8 cellular contexts compared by ENCODE assay signal in the genomic region with DNA sequence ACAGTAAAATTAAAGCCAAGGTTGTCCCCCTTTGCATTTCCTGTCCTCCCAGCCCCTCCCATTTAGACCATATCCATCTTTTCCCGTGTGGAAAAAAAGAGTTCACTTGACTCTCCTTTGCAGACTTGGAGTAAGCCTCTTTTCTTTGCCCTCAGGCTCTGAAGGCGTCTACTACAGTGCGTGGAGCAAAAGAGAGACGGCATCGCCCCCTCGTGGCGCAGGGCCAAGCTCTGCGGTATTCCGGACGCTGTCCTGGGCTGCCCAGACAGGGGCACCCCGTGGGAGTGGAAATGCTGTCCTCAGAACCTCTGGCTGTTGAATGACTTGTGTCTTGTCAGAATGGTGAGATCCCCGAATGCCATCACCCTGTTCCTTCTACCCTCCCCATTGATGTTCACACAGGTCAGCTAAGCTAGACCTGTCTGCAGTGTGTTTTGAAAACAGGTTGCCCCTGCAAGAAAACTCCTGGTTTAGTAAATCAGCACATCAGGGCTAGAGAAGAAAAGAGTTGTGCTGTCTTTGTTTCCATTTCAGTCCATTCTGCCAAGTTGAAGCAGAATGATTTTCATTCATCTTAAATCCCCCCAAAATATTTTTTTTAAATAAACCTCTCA. TPM values are rescaled to one million over a fixed set of nuclear protein-coding genes. Genes with fewer than 3 reads are reported as not detected.
DNase-seq lines count a peak whose midpoint lies in the region; ATAC-seq and TF ChIP-seq lines count a peak whose summit lies in the region.

No MANE protein-coding gene starts in this region.

- TF ChIP-seq CTCF in coronary artery (IDR thresholded peaks at IDR 0.05) (peak; percentile 38), lower lobe of right lung (IDR thresholded peaks at IDR 0.05) (peak; percentile 73)

- H3K9me3 ChIP-seq in lower lobe of right lung = no peaks in the 10 kb centered on the region

- H3K27ac ChIP-seq in coronary artery = no peak overlapping the region
- no peak overlapping the region for H3K27ac ChIP-seq in lower lobe of right lung

- peak; percentile 79 for ATAC-seq in GM21619 (IDR thresholded peaks at IDR 0.05; ENCODE audit: unreplicated experiment)
- peak; percentile 87 to 93 for ATAC-seq in lower lobe of right lung
- ATAC-seq in HG03521 (IDR thresholded peaks at IDR 0.05; ENCODE audit: unreplicated experiment) = no peak

- DNase-seq in COLO829 (ENCODE audit: low spot score) (peak; percentile 86), NCI-H2227 (lab: John Stamatoyannopoulos, UW; ENCODE audit: unreplicated experiment) (peak; percentile 81), coronary artery (ENCODE audit: low spot score) (peak; percentile 77), lower lobe of right lung (peak; percentile 78)
- DNase-seq in activated CD4-positive, alpha-beta T cell treated with anti-CD3 and anti-CD28 coated beads for 1 hour = peak; percentile 20
- peak; percentile 53 for DNase-seq in stimulated activated CD8-positive, alpha-beta memory T cell treated with anti-CD3 and anti-CD28 coated beads, Interleukin-4, amount 100 ng/mL, for 24 hours (ENCODE audit: low read depth)

- intact Hi-C loops in lower lobe of right lung (cut with DNase I) = loop anchor here (10.0 kb wide), 1 partner anchor 165 kb away; no protein-coding TSS in a partner anchor

- peaks cover 6% of the 10 kb centered on the region for H3K4me1 ChIP-seq in lower lobe of right lung

- no peak overlapping the region for H3K4me3 ChIP-seq in coronary artery
- H3K4me3 ChIP-seq in lower lobe of right lung = no peak overlapping the region

- no peaks in the 10 kb centered on the region for H3K36me3 ChIP-seq in lower lobe of right lung

- no peaks in the 10 kb centered on the region for H3K27me3 ChIP-seq in lower lobe of right lung (ENCODE audit: low read depth)

RNA-seq across cellular contexts. Expression of gene GJA8, which starts 12.3 kb away (rescaled TPM):
- not detected for total RNA-seq in lower lobe of right lung

RNA-seq across cellular contexts. Expression of gene GPR89B, which starts 37.9 kb away (rescaled TPM):
- total RNA-seq in lower lobe of right lung = 9.8 TPM

Comparison
In these comparisons a context has a peak if more than half of its experiments do, and no peak if none do; other contexts are left out.
1. DNase-seq: peak in every context shown above with its lines; median percentile 86 in COLO829; 81 in NCI-H2227; 78 in lower lobe of right lung; 77 in coronary artery; 53 in stimulated activated CD8-positive, alpha-beta memory T cell treated with anti-CD3 and anti-CD28 coated beads, Interleukin-4, amount 100 ng/mL, for 24 hours; 20 in activated CD4-positive, alpha-beta T cell treated with anti-CD3 and anti-CD28 coated beads for 1 hour.